ENCODE assay signal across 1 cellular context in genomic region chr12:54352022-54352531, GRCh38.
TF ChIP-seq lines count a peak whose summit lies in the region.

No MANE protein-coding gene starts in this region.

TF ChIP-seq in K562, 482 proteins besides CTCF, POLR2A, EP300 and RAD21 (continued from another document and continues in another):
- TF ChIP-seq ZNF280A (IDR thresholded peaks at IDR 0.05; ENCODE audit: low read depth, partially characterized antibody) (no peak), MYC (IDR thresholded peaks at IDR 0.05; ENCODE audit: low read depth, low read length) (no peak), MYC (CRISPR knock-in tag; IDR thresholded peaks at IDR 0.05; ENCODE audit: borderline replicate concordance, low read depth) (no peak), NR4A1 (CRISPR knock-in tag; IDR thresholded peaks at IDR 0.05) (no peak), NR4A1 (tag; IDR thresholded peaks at IDR 0.05) (no peak), ZNF239 (CRISPR knock-in tag; IDR thresholded peaks at IDR 0.05) (no peak), RBFOX2 (IDR thresholded peaks at IDR 0.05; ENCODE audit: low read depth, low read length) (peak; percentile 44; the same call in 1 of the 2 replicates), ZFX (CRISPR knock-in tag; IDR thresholded peaks at IDR 0.05) (no peak), LCOR (CRISPR knock-in tag; IDR thresholded peaks at IDR 0.05) (no peak), ZBED1 (IDR thresholded peaks at IDR 0.05) (0 out of 2 replicates have a peak, but pooled peaks have one; percentile 18), RBBP5 (IDR thresholded peaks at IDR 0.05; ENCODE audit: borderline replicate concordance, insufficient read depth, low read length, poor library complexity, severe bottlenecking) (peak; percentile 18), ESRRA (IDR thresholded peaks at IDR 0.05; ENCODE audit: borderline replicate concordance, low read depth) (0 out of 2 replicates have a peak, but pooled peaks have one; percentile 13), E2F6 (IDR thresholded peaks at IDR 0.05; ENCODE audit: borderline replicate concordance in 1 of 2, extremely low read depth in 1 of 2, insufficient read depth in 1 of 2, insufficient read length in 1 of 2, low read depth in 1 of 2, low read length in 1 of 2, poor library complexity in 1 of 2, severe bottlenecking in 1 of 2) (peak in 1 of 2 experiments; percentile 13), ATF2 (CRISPR knock-in tag; IDR thresholded peaks at IDR 0.05) (no peak), ZZZ3 (IDR thresholded peaks at IDR 0.05) (no peak), CREM (IDR thresholded peaks at IDR 0.05; ENCODE audit: low read depth) (peak; percentile 57), POLR2AphosphoS2 (IDR thresholded peaks at IDR 0.05; ENCODE audit: low read length) (no peak; the same call in 1 of the 2 replicates), KLF16 (IDR thresholded peaks at IDR 0.05) (peak; percentile 74; the same call in 1 of the 2 replicates), LARP7 (IDR thresholded peaks at IDR 0.05) (no peak), ZBTB9 (CRISPR knock-in tag; IDR thresholded peaks at IDR 0.05) (no peak), ZNF445 (CRISPR knock-in tag; IDR thresholded peaks at IDR 0.05; ENCODE audit: low read depth) (no peak), MEF2A (IDR thresholded peaks at IDR 0.05; ENCODE audit: control insufficient read depth, low read depth, low read length) (peak; percentile 25; the same call in 1 of the 2 replicates), FOXP1 (CRISPR knock-in tag; IDR thresholded peaks at IDR 0.05) (0 out of 2 replicates have a peak, but pooled peaks have one; percentile 29), SRSF9 (IDR thresholded peaks at IDR 0.05; ENCODE audit: borderline replicate concordance, low read depth, low read length) (no peak), RCOR1 (IDR thresholded peaks at IDR 0.05; ENCODE audit: borderline replicate concordance in 1 of 2, low read depth in 2 of 2, low read length in 2 of 2) (peak in 1 of 2 experiments; percentile 63; a peak in 1 of 4 replicates), STAT6 (CRISPR knock-in tag; IDR thresholded peaks at IDR 0.05) (no peak), CTBP1 (IDR thresholded peaks at IDR 0.05; ENCODE audit: borderline replicate concordance) (peak; percentile 45; the same call in 1 of the 2 replicates), ZBTB49 (CRISPR knock-in tag; IDR thresholded peaks at IDR 0.05; ENCODE audit: borderline replicate concordance) (no peak), SMARCB1 (IDR thresholded peaks at IDR 0.05; ENCODE audit: insufficient read length, low read depth) (no peak), C11orf30 (IDR thresholded peaks at IDR 0.05; ENCODE audit: low read depth) (no peak), PTBP1 (IDR thresholded peaks at IDR 0.05; ENCODE audit: low read depth, low read length) (no peak), MAZ (CRISPR knock-in tag; conservative IDR thresholded peaks at IDR 0.05 in 1 of 2, IDR thresholded peaks at IDR 0.05 in 1 of 2) (peak; percentile 31 to 46; a peak in 2 of 4 replicates), HINFP (tag; conservative IDR thresholded peaks at IDR 0.05; ENCODE audit: low read depth) (no peak), ETV1 (tag; conservative IDR thresholded peaks at IDR 0.05; ENCODE audit: low read depth) (peak; percentile 73; the same call in 1 of the 2 replicates), ZSCAN29 (IDR thresholded peaks at IDR 0.05) (peak; percentile 31; the same call in 1 of the 2 replicates), FOXM1 (IDR thresholded peaks at IDR 0.05; ENCODE audit: low read depth) (no peak), FOXM1 (CRISPR knock-in tag; IDR thresholded peaks at IDR 0.05; ENCODE audit: low read depth) (no peak), MBD2 (IDR thresholded peaks at IDR 0.05; ENCODE audit: borderline replicate concordance, low read depth) (peak; percentile 19; the same call in 1 of the 2 replicates), NR0B1 (IDR thresholded peaks at IDR 0.05; ENCODE audit: partially characterized antibody) (no peak), SMAD2 (IDR thresholded peaks at IDR 0.05; ENCODE audit: low read depth, low read length) (no peak), HDAC8 (tag; IDR thresholded peaks at IDR 0.05) (no peak), TCF3 (CRISPR knock-in tag; IDR thresholded peaks at IDR 0.05) (peak; percentile 65), STAT5A (IDR thresholded peaks at IDR 0.05; ENCODE audit: borderline replicate concordance, low read length) (no peak), TOE1 (IDR thresholded peaks at IDR 0.05; ENCODE audit: borderline replicate concordance) (0 out of 2 replicates have a peak, but pooled peaks have one; percentile 6), TOE1 (CRISPR knock-in tag; IDR thresholded peaks at IDR 0.05; ENCODE audit: borderline replicate concordance, low read depth) (no peak), THRA (IDR thresholded peaks at IDR 0.05) (no peak), NCOA4 (IDR thresholded peaks at IDR 0.05; ENCODE audit: partially characterized antibody) (no peak), PKNOX1 (IDR thresholded peaks at IDR 0.05) (peak; percentile 46; the same call in 1 of the 2 replicates), SMARCA4 (IDR thresholded peaks at IDR 0.05) (peak; percentile 65), XRCC5 (IDR thresholded peaks at IDR 0.05; ENCODE audit: low read depth, low read length) (peak; percentile 25; the same call in 1 of the 2 replicates), ZNF707 (CRISPR knock-in tag; conservative IDR thresholded peaks at IDR 0.05) (no peak), NCOR1 (IDR thresholded peaks at IDR 0.05) (peak; percentile 47)
